1 cellular context compared by ENCODE assay signal in the genomic region with DNA sequence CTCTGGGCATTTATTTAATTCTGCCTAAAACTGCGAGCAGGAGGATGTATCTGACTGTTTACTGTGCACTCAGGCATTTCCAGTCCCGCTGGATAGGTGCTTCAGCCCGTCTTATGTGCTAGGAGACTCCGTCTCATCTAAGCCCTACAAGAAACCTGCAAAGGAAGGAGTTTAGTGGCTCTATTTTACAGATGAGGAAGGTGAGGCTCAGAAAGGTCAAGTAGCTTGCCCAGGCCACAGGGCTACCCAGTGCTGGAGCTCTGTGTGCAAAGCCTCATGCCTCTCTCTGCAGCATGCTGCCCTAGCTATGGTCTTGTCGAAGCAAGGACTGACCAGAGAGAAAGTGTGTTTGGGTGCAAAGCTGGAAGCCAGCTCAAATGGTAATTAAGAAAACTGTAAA.
TF ChIP-seq lines count a peak whose summit lies in the region.

No MANE protein-coding gene starts in this region.

TF ChIP-seq in K562, 482 proteins besides CTCF, POLR2A, EP300 and RAD21 (continued from another document):
- TF ChIP-seq, protein P1, sequence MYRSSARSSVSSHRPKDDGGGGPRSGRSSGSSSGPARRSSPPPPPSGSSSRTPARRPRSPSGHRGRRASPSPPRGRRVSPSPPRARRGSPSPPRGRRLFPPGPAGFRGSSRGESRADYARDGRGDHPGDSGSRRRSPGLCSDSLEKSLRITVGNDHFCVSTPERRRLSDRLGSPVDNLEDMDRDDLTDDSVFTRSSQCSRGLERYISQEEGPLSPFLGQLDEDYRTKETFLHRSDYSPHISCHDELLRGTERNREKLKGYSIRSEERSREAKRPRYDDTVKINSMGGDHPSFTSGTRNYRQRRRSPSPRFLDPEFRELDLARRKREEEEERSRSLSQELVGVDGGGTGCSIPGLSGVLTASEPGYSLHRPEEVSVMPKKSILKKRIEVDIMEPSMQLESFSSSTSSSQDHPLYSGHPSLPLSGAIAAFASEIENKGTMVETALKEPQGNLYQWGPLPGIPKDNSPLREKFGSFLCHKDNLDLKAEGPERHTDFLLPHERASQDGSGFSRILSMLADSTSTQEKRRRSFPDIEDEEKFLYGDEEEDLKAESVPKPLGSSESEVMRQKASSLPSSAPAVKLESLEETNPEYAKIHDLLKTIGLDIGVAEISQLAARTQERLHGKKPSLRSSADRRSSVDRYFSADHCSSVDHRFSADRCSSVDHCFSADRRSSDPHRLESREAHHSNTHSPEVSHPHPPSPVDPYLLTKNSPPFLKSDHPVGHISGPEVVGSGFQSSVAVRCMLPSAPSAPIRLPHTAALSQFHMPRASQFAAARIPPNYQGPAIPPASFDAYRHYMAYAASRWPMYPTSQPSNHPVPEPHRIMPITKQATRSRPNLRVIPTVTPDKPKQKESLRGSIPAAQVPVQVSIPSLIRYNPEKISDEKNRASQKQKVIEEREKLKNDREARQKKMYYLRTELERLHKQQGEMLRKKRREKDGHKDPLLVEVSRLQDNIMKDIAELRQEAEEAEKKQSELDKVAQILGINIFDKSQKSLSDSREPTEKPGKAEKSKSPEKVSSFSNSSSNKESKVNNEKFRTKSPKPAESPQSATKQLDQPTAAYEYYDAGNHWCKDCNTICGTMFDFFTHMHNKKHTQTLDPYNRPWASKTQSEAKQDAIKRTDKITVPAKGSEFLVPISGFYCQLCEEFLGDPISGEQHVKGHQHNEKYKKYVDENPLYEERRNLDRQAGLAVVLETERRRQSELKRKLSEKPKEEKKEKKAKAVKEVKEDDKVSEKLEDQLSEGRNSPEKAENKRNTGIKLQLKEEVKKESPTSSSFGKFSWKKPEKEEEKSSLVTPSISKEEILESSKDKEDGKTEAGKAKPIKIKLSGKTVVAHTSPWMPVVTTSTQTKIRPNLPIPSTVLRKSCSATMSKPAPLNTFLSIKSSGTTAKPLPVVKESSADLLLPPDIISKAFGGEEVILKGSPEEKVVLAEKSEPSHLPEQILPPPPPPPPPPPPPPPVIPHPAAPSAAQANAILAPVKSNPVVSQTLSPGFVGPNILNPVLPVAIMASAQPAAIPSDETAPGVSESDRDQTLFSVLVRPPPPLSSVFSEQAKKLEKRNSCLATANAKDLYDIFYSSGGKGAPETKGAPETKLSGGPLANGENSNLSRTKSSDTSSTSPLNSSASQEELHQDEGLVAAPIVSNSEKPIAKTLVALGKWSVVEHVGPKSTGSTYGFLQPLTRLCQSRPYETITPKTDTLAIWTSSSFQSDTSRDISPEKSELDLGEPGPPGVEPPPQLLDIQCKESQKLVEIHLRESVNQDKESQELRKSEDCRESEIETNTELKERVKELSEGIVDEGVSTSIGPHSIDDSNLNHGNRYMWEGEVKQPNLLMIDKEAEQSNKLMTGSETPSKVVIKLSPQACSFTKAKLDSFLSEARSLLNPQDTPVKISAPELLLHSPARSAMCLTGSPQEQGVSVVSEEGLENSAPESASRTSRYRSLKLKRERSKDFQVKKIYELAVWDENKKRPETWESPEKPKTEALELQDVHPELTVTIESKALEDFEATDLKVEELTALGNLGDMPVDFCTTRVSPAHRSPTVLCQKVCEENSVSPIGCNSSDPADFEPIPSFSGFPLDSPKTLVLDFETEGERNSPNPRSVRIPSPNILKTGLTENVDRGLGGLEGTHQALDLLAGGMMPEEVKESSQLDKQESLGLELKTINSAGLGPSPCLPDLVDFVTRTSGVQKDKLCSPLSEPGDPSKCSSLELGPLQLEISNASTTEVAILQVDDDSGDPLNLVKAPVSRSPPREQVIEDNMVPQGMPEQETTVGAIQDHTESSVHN (IDR thresholded peaks at IDR 0.05; ENCODE audit: borderline replicate concordance in 1 of 2, low read depth in 1 of 2), result no peak
